Comparison of ENCODE assay signal across 11 cellular contexts in genomic region chr17:36674278-36674650, GRCh38.
DNase-seq lines count a peak whose midpoint lies in the region; ATAC-seq lines count a peak whose summit lies in the region.
"Had no signal": no experiment of that assay in that cellular context is flagged by ENCODE, and none has a peak within 500 bp of the region (broad histone marks: within the 10 kb centered on the region; RNA-seq: fewer than 3 reads in every experiment).

No MANE protein-coding gene starts in this region.

- no peak overlapping the region for H3K27ac ChIP-seq in caudate nucleus (ENCODE audit: low read depth, low read length)
- H3K27ac ChIP-seq: HL-60 had no signal

- H3K4me1 Mint-ChIP-seq in activated CD8-positive, alpha-beta memory T cell treated with anti-CD3 and anti-CD28 coated beads, Interleukin-2, amount 10 ng/mL, durations not matched to agents 7 days and 5 days: peaks cover 53% of the 10 kb centered on the region
- peaks cover 36 to 39% of the 10 kb centered on the region in 2 donors for H3K4me1 Mint-ChIP-seq in effector memory CD8-positive, alpha-beta T cell (ENCODE audit: low read depth in 2 of 2)

- H3K4me3 Mint-ChIP-seq in activated CD8-positive, alpha-beta memory T cell treated with anti-CD3 and anti-CD28 coated beads, Interleukin-2, amount 10 ng/mL, durations not matched to agents 7 days and 5 days: peak overlapping the region; percentile 51
- H3K4me3 Mint-ChIP-seq in effector memory CD8-positive, alpha-beta T cell: peak overlapping the region; percentile 13 to 68

- DNase-seq in A172 (ENCODE audit: low spot score) (peak; percentile 45), RKO (ENCODE audit: low spot score) (peak; percentile 38), KBM-7 (no peak), AG08395 (ENCODE audit: low spot score) (no peak), caudate nucleus (lab: John Stamatoyannopoulos, UW) (no peak)
- peak; percentile 92 for DNase-seq in activated CD8-positive, alpha-beta memory T cell treated with anti-CD3 and anti-CD28 coated beads, Interleukin-2, amount 10 ng/mL, durations not matched to agents 7 days and 5 days
- peak; percentile 23 to 36 (median 27) for DNase-seq in effector memory CD8-positive, alpha-beta T cell
- DNase-seq: NCI-H1092, NCI-H774 had no signal

- CTCF ChIA-PET in activated CD8-positive, alpha-beta memory T cell treated with anti-CD3 and anti-CD28 coated beads, Interleukin-2, amount 10 ng/mL, durations not matched to agents 7 days and 5 days (lab: Charles Lee): interaction anchor here (1.0 to 2.2 kb wide), 4 partner anchors 10 to 566 kb away, joined by 3 to 6 read pairs (median 4); no protein-coding TSS in a partner anchor

- no peaks in the 10 kb centered on the region for H3K9me3 Mint-ChIP-seq in activated CD8-positive, alpha-beta memory T cell treated with anti-CD3 and anti-CD28 coated beads, Interleukin-2, amount 10 ng/mL, durations not matched to agents 7 days and 5 days (ENCODE audit: low read depth)
- no peaks in the 10 kb centered on the region for H3K9me3 Mint-ChIP-seq in effector memory CD8-positive, alpha-beta T cell

- peak; percentile 92 for ATAC-seq in activated CD8-positive, alpha-beta memory T cell treated with anti-CD3 and anti-CD28 coated beads, Interleukin-2, amount 10 ng/mL, durations not matched to agents 7 days and 5 days
- ATAC-seq in effector memory CD8-positive, alpha-beta T cell (replicated peaks): peak; percentile 90
- ATAC-seq in GM18873 (IDR thresholded peaks at IDR 0.05; ENCODE audit: low FRiP score, unreplicated experiment): no peak

- peak overlapping the region; percentile 92 for H3K27ac Mint-ChIP-seq in activated CD8-positive, alpha-beta memory T cell treated with anti-CD3 and anti-CD28 coated beads, Interleukin-2, amount 10 ng/mL, durations not matched to agents 7 days and 5 days
- H3K27ac Mint-ChIP-seq in effector memory CD8-positive, alpha-beta T cell: peak overlapping the region; percentile 85 to 86

- no peaks in the 10 kb centered on the region for H3K27me3 Mint-ChIP-seq in activated CD8-positive, alpha-beta memory T cell treated with anti-CD3 and anti-CD28 coated beads, Interleukin-2, amount 10 ng/mL, durations not matched to agents 7 days and 5 days
- no peaks in the 10 kb centered on the region for H3K27me3 Mint-ChIP-seq in effector memory CD8-positive, alpha-beta T cell

- in situ Hi-C loops in KBM-7 (cut with MboI; ENCODE audit: low pct_unique_long_range_greater_than_20kb, low sequenced_read_pairs): no loop called here

- H3K36me3 Mint-ChIP-seq in activated CD8-positive, alpha-beta memory T cell treated with anti-CD3 and anti-CD28 coated beads, Interleukin-2, amount 10 ng/mL, durations not matched to agents 7 days and 5 days: no peaks in the 10 kb centered on the region
- peaks cover 3% of the 10 kb centered on the region for H3K36me3 Mint-ChIP-seq in effector memory CD8-positive, alpha-beta T cell (ENCODE audit: insufficient read depth)

Comparison
In these comparisons a context has a peak if more than half of its experiments do, and no peak if none do; other contexts are left out.
1. DNase-seq: peak in A172 (single experiment), RKO (single experiment), activated CD8-positive, alpha-beta memory T cell treated with anti-CD3 and anti-CD28 coated beads, Interleukin-2, amount 10 ng/mL, durations not matched to agents 7 days and 5 days (single experiment) and effector memory CD8-positive, alpha-beta T cell (3 of 3); none in KBM-7 (single experiment), AG08395 (single experiment) and caudate nucleus (0 of 61).